In the genomic region with DNA sequence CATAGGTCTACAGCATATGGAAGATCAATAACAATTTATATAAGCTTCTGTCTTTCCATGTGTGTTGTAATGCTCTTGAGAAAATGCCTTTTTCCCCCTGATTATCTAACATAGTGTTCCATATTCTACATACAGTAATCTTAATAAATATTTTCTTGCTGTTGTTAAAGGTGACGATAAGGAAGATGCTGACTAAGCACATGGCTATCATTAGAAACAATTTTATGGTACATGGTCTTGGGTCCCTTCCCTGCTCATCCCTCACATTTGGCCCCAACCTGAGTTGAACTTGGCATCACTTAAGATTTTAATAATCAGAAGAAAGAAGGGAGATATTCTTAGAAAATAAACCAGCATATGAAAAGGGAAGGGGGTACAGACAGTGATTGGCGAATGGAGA, we compare ENCODE assay signal across 2 cellular contexts.
TF ChIP-seq lines count a peak whose summit lies in the region.

No MANE protein-coding gene starts in this region.

TF ChIP-seq in HepG2, 621 proteins besides CTCF, POLR2A, EP300 and RAD21:
- TF ChIP-seq FOXP1 (IDR thresholded peaks at IDR 0.05) (no peak), FOXP1 (CRISPR knock-in tag; IDR thresholded peaks at IDR 0.05) (no peak), MAFF (IDR thresholded peaks at IDR 0.05; ENCODE audit: low read depth, low read length) (peak; percentile 64), MAFK (conservative IDR thresholded peaks at IDR 0.05 in 1 of 2, IDR thresholded peaks at IDR 0.05 in 1 of 2; ENCODE audit: low read length in 2 of 2) (peak; percentile 78 to 83)

TF ChIP-seq in IMR-90, 13 proteins besides CTCF, POLR2A, EP300 and RAD21:
- TF ChIP-seq CHD1 (IDR thresholded peaks at IDR 0.05; ENCODE audit: low read depth, low read length) (no peak), MAFK (IDR thresholded peaks at IDR 0.05; ENCODE audit: low read depth, low read length) (peak; percentile 52; the same call in 1 of the 2 replicates)
